Comparison of ENCODE assay signal across 25 cellular contexts in genomic region chr4:2600878-2601277, GRCh38.
DNase-seq lines count a peak whose midpoint lies in the region; ATAC-seq and TF ChIP-seq lines count a peak whose summit lies in the region.
"Had no signal": no experiment of that assay in that cellular context is flagged by ENCODE, and none has a peak within 500 bp of the region (broad histone marks: within the 10 kb centered on the region; RNA-seq: fewer than 3 reads in every experiment).

No MANE protein-coding gene starts in this region.

- no peak for DNase-seq in activated naive CD4-positive, alpha-beta T cell treated with anti-CD3 and anti-CD28 coated beads, Interleukin-2, amount 10 ng/mL, durations not matched to agents 7 days and 5 days
- DNase-seq in activated B cell treated with CpG ODN at 0.5 μM for 24 hours: no peak
- DNase-seq in mesothelial cell of epicardium (ENCODE audit: low spot score in 2 of 2, unreplicated experiment in 2 of 2): no peak
- no peak for DNase-seq in type B pancreatic cell (ENCODE audit: extremely low spot score, unreplicated experiment)
- no peak for DNase-seq in HuH-7.5 (ENCODE audit: low spot score)
- DNase-seq in Right ventricle myocardium superior: no peak
- DNase-seq: activated CD4-positive, alpha-beta T cell treated with anti-CD3 and anti-CD28 coated beads, Interleukin-2, amount 50 U/mL, for 48 hours; activated CD4-positive, CD25-positive, alpha-beta regulatory T cell; activated effector memory CD4-positive, alpha-beta T cell treated with Interleukin-2 at 50 U/mL for 16 hours; DMS153; H7; islet precursor cell; left ventricle myocardium superior; midbrain; NCI-H1417; NCI-H2029 treated with DMSO at 0.1 percent for 48 hours; NCI-H526 treated with DMSO at 0.1 percent for 48 hours; posterior cingulate gyrus; SJCRH30; stimulated activated CD4-positive, alpha-beta T cell treated with anti-CD3 and anti-CD28 coated beads, Interleukin-4, amount 100 ng/mL, for 4 hours; stimulated activated naive CD4-positive, alpha-beta T cell treated with Interleukin-2 at 50 U/mL for 16 hours had no signal

- peak overlapping the region; percentile 66 for H3K27ac Mint-ChIP-seq in activated naive CD4-positive, alpha-beta T cell treated with anti-CD3 and anti-CD28 coated beads, Interleukin-2, amount 50 U/mL, for 24 hours
- no peak overlapping the region for H3K27ac Mint-ChIP-seq in activated naive CD4-positive, alpha-beta T cell treated with anti-CD3 and anti-CD28 coated beads, Interleukin-2, amount 10 ng/mL, durations not matched to agents 7 days and 5 days
- peak overlapping the region; percentile 85 for H3K27ac Mint-ChIP-seq in activated B cell treated with CpG ODN at 0.5 μM for 24 hours
- peak overlapping the region; percentile 4 for H3K27ac Mint-ChIP-seq in mesothelial cell of epicardium
- H3K27ac Mint-ChIP-seq in type B pancreatic cell: peak overlapping the region; percentile 60
- H3K27ac Mint-ChIP-seq: neural progenitor cell had no signal

- H3K36me3 Mint-ChIP-seq in activated naive CD4-positive, alpha-beta T cell treated with anti-CD3 and anti-CD28 coated beads, Interleukin-2, amount 50 U/mL, for 24 hours: peaks cover 20% of the 10 kb centered on the region
- H3K36me3 Mint-ChIP-seq in activated naive CD4-positive, alpha-beta T cell treated with anti-CD3 and anti-CD28 coated beads, Interleukin-2, amount 10 ng/mL, durations not matched to agents 7 days and 5 days: peaks cover 32% of the 10 kb centered on the region
- H3K36me3 Mint-ChIP-seq in activated B cell treated with CpG ODN at 0.5 μM for 24 hours (ENCODE audit: low read depth): peaks cover 34% of the 10 kb centered on the region
- peaks cover 14% of the 10 kb centered on the region for H3K36me3 Mint-ChIP-seq in mesothelial cell of epicardium
- peaks cover 22% of the 10 kb centered on the region for H3K36me3 Mint-ChIP-seq in type B pancreatic cell

- TF ChIP-seq CTCF in activated B cell treated with CpG ODN at 0.5 μM for 24 hours (IDR thresholded peaks at IDR 0.05) (no peak), mesothelial cell of epicardium (IDR thresholded peaks at IDR 0.05; ENCODE audit: unreplicated experiment) (no peak), type B pancreatic cell (conservative IDR thresholded peaks at IDR 0.05) (no peak)

- CTCF ChIA-PET in activated naive CD4-positive, alpha-beta T cell treated with anti-CD3 and anti-CD28 coated beads, Interleukin-2, amount 10 ng/mL, durations not matched to agents 7 days and 5 days (lab: Charles Lee): no interaction called here
- CTCF ChIA-PET in activated B cell treated with CpG ODN at 0.5 μM for 24 hours (lab: Charles Lee): no interaction called here

- POLR2A ChIA-PET in activated B cell treated with CpG ODN at 0.5 μM for 24 hours (lab: Charles Lee): interaction anchor here (0.6 to 0.7 kb wide), 2 partner anchors 72 to 90 kb away, joined by 3 to 9 read pairs; no protein-coding TSS in a partner anchor

- no peak overlapping the region for H3K4me3 Mint-ChIP-seq in activated naive CD4-positive, alpha-beta T cell treated with anti-CD3 and anti-CD28 coated beads, Interleukin-2, amount 50 U/mL, for 24 hours
- H3K4me3 Mint-ChIP-seq in activated naive CD4-positive, alpha-beta T cell treated with anti-CD3 and anti-CD28 coated beads, Interleukin-2, amount 10 ng/mL, durations not matched to agents 7 days and 5 days: no peak overlapping the region
- H3K4me3 Mint-ChIP-seq in activated B cell treated with CpG ODN at 0.5 μM for 24 hours (peak overlapping the region; percentile 12), mesothelial cell of epicardium (no peak overlapping the region), type B pancreatic cell (no peak overlapping the region)
- H3K4me3 Mint-ChIP-seq: neural progenitor cell had no signal

- peaks cover 67% of the 10 kb centered on the region for H3K4me1 Mint-ChIP-seq in activated naive CD4-positive, alpha-beta T cell treated with anti-CD3 and anti-CD28 coated beads, Interleukin-2, amount 50 U/mL, for 24 hours
- peaks cover 35% of the 10 kb centered on the region for H3K4me1 Mint-ChIP-seq in activated naive CD4-positive, alpha-beta T cell treated with anti-CD3 and anti-CD28 coated beads, Interleukin-2, amount 10 ng/mL, durations not matched to agents 7 days and 5 days
- H3K4me1 Mint-ChIP-seq in activated B cell treated with CpG ODN at 0.5 μM for 24 hours (peaks cover 69% of the 10 kb centered on the region), mesothelial cell of epicardium (peaks cover 39% of the 10 kb centered on the region), type B pancreatic cell (ENCODE audit: unreplicated experiment) (peaks cover 55% of the 10 kb centered on the region)

- no peaks in the 10 kb centered on the region for H3K9me3 Mint-ChIP-seq in activated naive CD4-positive, alpha-beta T cell treated with anti-CD3 and anti-CD28 coated beads, Interleukin-2, amount 50 U/mL, for 24 hours
- H3K9me3 Mint-ChIP-seq in activated naive CD4-positive, alpha-beta T cell treated with anti-CD3 and anti-CD28 coated beads, Interleukin-2, amount 10 ng/mL, durations not matched to agents 7 days and 5 days: no peaks in the 10 kb centered on the region
- H3K9me3 Mint-ChIP-seq in activated B cell treated with CpG ODN at 0.5 μM for 24 hours: no peaks in the 10 kb centered on the region
- no peaks in the 10 kb centered on the region for H3K9me3 Mint-ChIP-seq in mesothelial cell of epicardium
- H3K9me3 Mint-ChIP-seq in type B pancreatic cell: peaks cover 6% of the 10 kb centered on the region
- H3K9me3 Mint-ChIP-seq: neural progenitor cell had no signal

- H3K27me3 Mint-ChIP-seq in activated naive CD4-positive, alpha-beta T cell treated with anti-CD3 and anti-CD28 coated beads, Interleukin-2, amount 50 U/mL, for 24 hours: no peaks in the 10 kb centered on the region
- H3K27me3 Mint-ChIP-seq in activated naive CD4-positive, alpha-beta T cell treated with anti-CD3 and anti-CD28 coated beads, Interleukin-2, amount 10 ng/mL, durations not matched to agents 7 days and 5 days: no peaks in the 10 kb centered on the region
- H3K27me3 Mint-ChIP-seq in activated B cell treated with CpG ODN at 0.5 μM for 24 hours (no peaks in the 10 kb centered on the region), mesothelial cell of epicardium (ENCODE audit: low read depth) (no peaks in the 10 kb centered on the region), type B pancreatic cell (no peaks in the 10 kb centered on the region)

- intact Hi-C loops in activated B cell treated with CpG ODN at 0.5 μM for 24 hours (cut with micrococcal nuclease) (no loop called here), Right ventricle myocardium superior (cut with DNase I) (no loop called here)

- ATAC-seq in activated B cell treated with CpG ODN at 0.5 μM for 24 hours (ENCODE audit: low read depth): no peak
- ATAC-seq in HG02970 (IDR thresholded peaks at IDR 0.05; ENCODE audit: low FRiP score, unreplicated experiment): no peak
- ATAC-seq in Right ventricle myocardium superior (ENCODE audit: poor library complexity): no peak
- ATAC-seq: K562 had no signal
